ENCODE assay signal across 8 cellular contexts in genomic region chr1:117357833-117358603, GRCh38. TPM values are rescaled to one million over a fixed set of nuclear protein-coding genes. Genes with fewer than 3 reads are reported as not detected.
DNase-seq lines count a peak whose midpoint lies in the region; ATAC-seq and TF ChIP-seq lines count a peak whose summit lies in the region.
"Not testable (repeated sequence)": the region's sequence is repeated elsewhere in the genome, so short reads cannot be mapped to it uniquely, and the experiment has no call there.

No MANE protein-coding gene starts in this region.

- not testable (repeated sequence) for ATAC-seq in CD4-positive, CD25-positive, alpha-beta regulatory T cell (ENCODE audit: low read depth in 2 of 2); GM23338; RWPE2 (ENCODE audit: low read depth); central memory CD8-positive, alpha-beta T cell (replicated peaks; ENCODE audit: extremely low read depth, poor library complexity, severe bottlenecking)

- H3K27me3 Mint-ChIP-seq in CD4-positive, CD25-positive, alpha-beta regulatory T cell; GM23338 (ENCODE audit: insufficient read depth, low read depth, poor library complexity); activated CD4-positive, alpha-beta memory T cell treated with anti-CD3 and anti-CD28 coated beads, Interleukin-2, amount 10 ng/mL, durations not matched to agents 7 days and 5 days: not testable (repeated sequence)
- peaks cover 19% of the 10 kb centered on the region for H3K27me3 Mint-ChIP-seq in central memory CD8-positive, alpha-beta T cell

- CTCF ChIA-PET in activated CD4-positive, alpha-beta memory T cell treated with anti-CD3 and anti-CD28 coated beads, Interleukin-2, amount 10 ng/mL, durations not matched to agents 7 days and 5 days (lab: Charles Lee): interaction anchor here (1.2 kb wide), 1 partner anchor 9 kb away, joined by 4 read pairs; the partner anchor contains the start of gene MAN1A2

- peak overlapping the region; percentile 35 to 70 (median 61) for H3K4me3 Mint-ChIP-seq in CD4-positive, CD25-positive, alpha-beta regulatory T cell
- H3K4me3 Mint-ChIP-seq in GM23338: peak overlapping the region; percentile 27; the same call in 1 of the 3 replicates
- not testable (repeated sequence) for H3K4me3 Mint-ChIP-seq in activated CD4-positive, alpha-beta memory T cell treated with anti-CD3 and anti-CD28 coated beads, Interleukin-2, amount 10 ng/mL, durations not matched to agents 7 days and 5 days
- peak overlapping the region; percentile 38 for H3K4me3 Mint-ChIP-seq in central memory CD8-positive, alpha-beta T cell

- H3K27me3 ChIP-seq in CD4-positive, CD25-positive, alpha-beta regulatory T cell (ENCODE audit: control insufficient read depth, insufficient read depth, low read length); GM23338 (ENCODE audit: insufficient read depth); RWPE2 (ENCODE audit: insufficient read depth, poor library complexity, severe bottlenecking); iPS-15b (ENCODE audit: control insufficient read depth, insufficient read depth, low read length); trophoblast cell (ENCODE audit: insufficient read depth, low read length): not testable (repeated sequence)

- H3K4me3 ChIP-seq in CD4-positive, CD25-positive, alpha-beta regulatory T cell (ENCODE audit: low read depth, low read length); GM23338; trophoblast cell (ENCODE audit: low read depth, low read length): not testable (repeated sequence)
- H3K4me3 ChIP-seq in RWPE2 (ENCODE audit: severe bottlenecking): peak overlapping the region; percentile 3
- peak overlapping the region; percentile 39 for H3K4me3 ChIP-seq in iPS-15b (ENCODE audit: low read depth, low read length)

- not testable (repeated sequence) for H3K79me1 ChIP-seq in trophoblast cell (ENCODE audit: low read length)

- H3K4ac ChIP-seq in trophoblast cell (ENCODE audit: low read depth, low read length): not testable (repeated sequence)

- H2BK5ac ChIP-seq in trophoblast cell (ENCODE audit: low read depth, low read length, poor library complexity): not testable (repeated sequence)

- POLR2A ChIA-PET in activated CD4-positive, alpha-beta memory T cell treated with anti-CD3 and anti-CD28 coated beads, Interleukin-2, amount 10 ng/mL, durations not matched to agents 7 days and 5 days (lab: Charles Lee): interaction anchor here (0.7 to 2.5 kb wide), 4 partner anchors 10 to 18 kb away, joined by 3 to 14 read pairs (median 4); partner anchors contain the start of gene MAN1A2

- peak overlapping the region in 2 of 3 donors; percentile 89 to 90 for H3K27ac Mint-ChIP-seq in CD4-positive, CD25-positive, alpha-beta regulatory T cell
- peak overlapping the region; percentile 51 for H3K27ac Mint-ChIP-seq in GM23338
- H3K27ac Mint-ChIP-seq in activated CD4-positive, alpha-beta memory T cell treated with anti-CD3 and anti-CD28 coated beads, Interleukin-2, amount 10 ng/mL, durations not matched to agents 7 days and 5 days; central memory CD8-positive, alpha-beta T cell (ENCODE audit: low read depth): not testable (repeated sequence)

- not testable (repeated sequence) for H3K9me3 ChIP-seq in CD4-positive, CD25-positive, alpha-beta regulatory T cell (ENCODE audit: control insufficient read depth in 2 of 2, low read length in 2 of 2); RWPE2 (ENCODE audit: severe bottlenecking); iPS-15b (ENCODE audit: control insufficient read depth, insufficient read depth, low read length); trophoblast cell (ENCODE audit: insufficient read depth, low read depth, low read length)

- peak overlapping the region; percentile 24 for H3K9ac ChIP-seq in iPS-15b (ENCODE audit: low read depth, low read length)
- H3K9ac ChIP-seq in trophoblast cell (ENCODE audit: low read length): not testable (repeated sequence)

- not testable (repeated sequence) for H2BK120ac ChIP-seq in trophoblast cell (ENCODE audit: insufficient read depth, low read length, poor library complexity)

- WGBS in trophoblast cell (ENCODE audit: extremely low coverage, insufficient coverage, insufficient read length): no CpG with 5 or more reads among the region's 24 CpGs

- H3K9me2 ChIP-seq in GM23338 (ENCODE audit: insufficient read depth): peaks cover 18% of the 10 kb centered on the region

- H2AFZ ChIP-seq in GM23338: 0 out of 2 replicates have a peak overlapping the region, but pooled peaks have one; percentile 12
- H2AFZ ChIP-seq in trophoblast cell (ENCODE audit: insufficient read depth, low read length, poor library complexity): not testable (repeated sequence)

- not testable (repeated sequence) for H4K20me1 ChIP-seq in GM23338 (replicated peaks; ENCODE audit: insufficient read depth)

- H4K12ac ChIP-seq in trophoblast cell (ENCODE audit: low read depth, low read length): peak overlapping the region; percentile 2

- H3K23ac ChIP-seq in trophoblast cell (ENCODE audit: low read length): not testable (repeated sequence)

- H2BK12ac ChIP-seq in trophoblast cell (ENCODE audit: low read length): not testable (repeated sequence)

- H3K14ac ChIP-seq in trophoblast cell (ENCODE audit: low read length): not testable (repeated sequence)

- H3F3A ChIP-seq in GM23338 (replicated peaks; ENCODE audit: low read depth): not testable (repeated sequence)

- H3K9me3 Mint-ChIP-seq in CD4-positive, CD25-positive, alpha-beta regulatory T cell; activated CD4-positive, alpha-beta memory T cell treated with anti-CD3 and anti-CD28 coated beads, Interleukin-2, amount 10 ng/mL, durations not matched to agents 7 days and 5 days; central memory CD8-positive, alpha-beta T cell: not testable (repeated sequence)
- peaks cover 16% of the 10 kb centered on the region for H3K9me3 Mint-ChIP-seq in GM23338

- not testable (repeated sequence) for H3K36me3 Mint-ChIP-seq in CD4-positive, CD25-positive, alpha-beta regulatory T cell; GM23338 (ENCODE audit: low read depth); activated CD4-positive, alpha-beta memory T cell treated with anti-CD3 and anti-CD28 coated beads, Interleukin-2, amount 10 ng/mL, durations not matched to agents 7 days and 5 days (ENCODE audit: low read depth); central memory CD8-positive, alpha-beta T cell (ENCODE audit: insufficient read depth)

- H3K4me1 Mint-ChIP-seq in CD4-positive, CD25-positive, alpha-beta regulatory T cell: peaks cover 29 to 46% (median 34%) of the 10 kb centered on the region in 4 donors
- H3K4me1 Mint-ChIP-seq in GM23338: not testable (repeated sequence)
- peaks cover 19% of the 10 kb centered on the region for H3K4me1 Mint-ChIP-seq in activated CD4-positive, alpha-beta memory T cell treated with anti-CD3 and anti-CD28 coated beads, Interleukin-2, amount 10 ng/mL, durations not matched to agents 7 days and 5 days
- H3K4me1 Mint-ChIP-seq in central memory CD8-positive, alpha-beta T cell: peaks cover 10% of the 10 kb centered on the region

- peak in 1 of 3 donors; percentile 68 for DNase-seq in CD4-positive, CD25-positive, alpha-beta regulatory T cell
- DNase-seq in GM23338 (ENCODE audit: low spot score); RWPE2 (ENCODE audit: low spot score); central memory CD8-positive, alpha-beta T cell (ENCODE audit: low spot score in 2 of 2); trophoblast cell: not testable (repeated sequence)
- peak; percentile 35 for DNase-seq in activated CD4-positive, alpha-beta memory T cell treated with anti-CD3 and anti-CD28 coated beads, Interleukin-2, amount 10 ng/mL, durations not matched to agents 7 days and 5 days
- DNase-seq in activated effector memory CD4-positive, alpha-beta T cell treated with Interleukin-2 at 50 U/mL for 16 hours: peak; percentile 45

- H3K18ac ChIP-seq in trophoblast cell (ENCODE audit: low read length): not testable (repeated sequence)

- H4K91ac ChIP-seq in trophoblast cell (ENCODE audit: low read depth, low read length): peak overlapping the region; percentile 32

- H3K4me1 ChIP-seq in CD4-positive, CD25-positive, alpha-beta regulatory T cell (ENCODE audit: control insufficient read depth, insufficient read depth, low read length, poor library complexity, severe bottlenecking): peaks cover 43% of the 10 kb centered on the region
- not testable (repeated sequence) for H3K4me1 ChIP-seq in GM23338 (ENCODE audit: insufficient read depth); RWPE2 (ENCODE audit: insufficient read depth, poor library complexity, severe bottlenecking); iPS-15b (ENCODE audit: control insufficient read depth, insufficient read depth, low read length); trophoblast cell (ENCODE audit: control insufficient read depth in 1 of 2, insufficient read depth in 2 of 2, low read length in 2 of 2)

- not testable (repeated sequence) for H3K79me2 ChIP-seq in GM23338 (replicated peaks; ENCODE audit: insufficient read depth); trophoblast cell (ENCODE audit: control insufficient read depth, insufficient read depth, low read length, poor library complexity)

- not testable (repeated sequence) for TF ChIP-seq CTCF in GM23338 (conservative IDR thresholded peaks at IDR 0.05; ENCODE audit: low read depth in 2 of 2); RWPE2 (IDR thresholded peaks at IDR 0.05; ENCODE audit: poor library complexity, severe bottlenecking)

- H3K36me3 ChIP-seq in CD4-positive, CD25-positive, alpha-beta regulatory T cell (ENCODE audit: control insufficient read depth, insufficient read depth, low read length); GM23338 (ENCODE audit: insufficient read depth); RWPE2 (ENCODE audit: low read depth); iPS-15b (ENCODE audit: control insufficient read depth, insufficient read depth, low read length); trophoblast cell (ENCODE audit: control insufficient read depth in 1 of 2, insufficient read depth in 2 of 2, low read length in 2 of 2): not testable (repeated sequence)

- peak overlapping the region; percentile 14 for H4K8ac ChIP-seq in trophoblast cell (ENCODE audit: low read depth, low read length)

- not testable (repeated sequence) for H3K4me2 ChIP-seq in GM23338; trophoblast cell (ENCODE audit: low read length)

- not testable (repeated sequence) for H3K27ac ChIP-seq in CD4-positive, CD25-positive, alpha-beta regulatory T cell (ENCODE audit: insufficient read depth, low read length, poor library complexity, severe bottlenecking); GM23338 (ENCODE audit: low read depth); RWPE2 (ENCODE audit: poor library complexity, severe bottlenecking); trophoblast cell (ENCODE audit: low read depth, low read length)

- H2AK5ac ChIP-seq in trophoblast cell (ENCODE audit: low read length): not testable (repeated sequence)

RNA-seq across cellular contexts. Expression of gene MAN1A2, which starts 9.2 kb away (rescaled TPM):
- 113 TPM for total RNA-seq in CD4-positive, CD25-positive, alpha-beta regulatory T cell
- polyA plus RNA-seq in CD4-positive, CD25-positive, alpha-beta regulatory T cell: 10 to 100 TPM; 27.2 to 50.2 (median 42.2) TPM
- 16.9 and 18.6 TPM in 2 replicates for total RNA-seq in GM23338 (2014; rRNA removed; shearing (Covaris generic))
- 19.4 and 22.2 TPM in 2 replicates for polyA plus RNA-seq in GM23338 (2016; fragmentation: Nextera tagmentation; extraction: Ambion mirVana)
- total RNA-seq in activated CD4-positive, alpha-beta memory T cell treated with anti-CD3 and anti-CD28 coated beads, Interleukin-2, amount 10 ng/mL, durations not matched to agents 7 days and 5 days: 10 to 100 TPM; 33.8 to 35.0 TPM
- 145 and 152 TPM in 2 replicates for polyA plus RNA-seq in trophoblast cell (2013)
